In the genomic region with DNA sequence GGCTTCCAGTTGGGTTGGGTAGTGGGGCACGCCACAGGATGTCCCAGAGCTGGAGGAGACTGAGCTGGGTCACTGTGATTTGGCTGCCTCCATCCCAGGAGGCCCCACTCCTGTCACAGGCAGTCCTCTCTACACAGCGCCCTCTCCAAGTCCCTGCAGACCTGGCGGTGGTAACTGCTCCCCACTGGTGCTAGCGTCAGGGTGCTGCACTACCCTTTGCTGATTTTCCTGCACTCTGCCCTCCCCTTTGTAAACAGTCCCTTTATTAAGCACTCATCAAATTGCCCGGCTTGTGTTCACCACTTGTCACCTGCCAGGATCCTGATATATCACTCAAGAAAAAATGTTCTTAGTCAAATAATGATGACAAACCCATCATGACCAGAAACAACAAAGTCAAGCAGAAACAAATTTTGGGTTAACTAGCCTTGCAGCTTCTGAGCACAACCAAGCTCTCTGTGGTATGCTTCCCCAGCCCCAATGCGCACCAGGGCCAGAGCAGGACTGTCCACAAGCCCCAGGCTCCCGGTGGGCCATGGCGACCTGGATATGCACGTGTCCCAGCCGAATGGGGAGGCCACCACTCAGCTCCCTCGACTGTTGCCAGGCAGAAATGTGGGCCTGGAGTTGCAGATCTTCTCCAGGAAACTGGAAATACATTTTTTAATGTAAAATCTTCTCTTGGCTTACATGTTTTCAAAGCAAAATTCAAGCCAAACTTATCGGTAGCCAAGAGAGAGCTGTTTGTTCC, we compare ENCODE assay signal across 21 cellular contexts. TPM values are rescaled to one million over a fixed set of nuclear protein-coding genes. Genes with fewer than 3 reads are reported as not detected.
"Had no signal": no experiment of that assay in that cellular context is flagged by ENCODE, and none has a peak within 500 bp of the region (broad histone marks: within the 10 kb centered on the region; RNA-seq: fewer than 3 reads in every experiment).

No MANE protein-coding gene starts in this region.

- H3K27me3 ChIP-seq: ascending aorta, body of pancreas had no signal

- H3K9me3 ChIP-seq: ascending aorta, body of pancreas had no signal

- ATAC-seq: activated CD4-positive, CD25-positive, alpha-beta regulatory T cell treated with anti-CD3 and anti-CD28 coated beads, Interleukin-2, amount 50 U/mL, for 24 hours; activated CD8-positive, alpha-beta T cell treated with anti-CD3 and anti-CD28 coated beads for 36 hours; activated T-cell treated with anti-CD3 and anti-CD28 coated beads, Interleukin-2, amount 50 U/mL, for 72 hours; body of pancreas; PC-3 had no signal

- DNase-seq: activated CD4-positive, alpha-beta T cell treated with anti-CD3 and anti-CD28 coated beads for 4 hours; activated CD8-positive, alpha-beta memory T cell treated with anti-CD3 and anti-CD28 coated beads, Interleukin-2, amount 50 U/mL, for 4 hours; activated CD8-positive, alpha-beta T cell treated with anti-CD3 and anti-CD28 coated beads for 36 hours; activated naive CD4-positive, alpha-beta T cell; activated T-cell treated with anti-CD3 and anti-CD28 coated beads, Interleukin-2, amount 50 U/mL, for 72 hours; body of pancreas; central memory CD4-positive, alpha-beta T cell; Kasumi-1; KBM-7; NCI-H1417 treated with DMSO at 0.1 percent for 48 hours; NCI-H1694; NCI-H2029; NCI-H345; NCI-H510A; NCI-H774; PC-3; SHP77 had no signal

- H3K4me3 ChIP-seq: ascending aorta, body of pancreas had no signal

- H3K4me1 ChIP-seq: ascending aorta, body of pancreas had no signal

- H3K36me3 ChIP-seq: ascending aorta had no signal

- H3K27ac ChIP-seq: ascending aorta, body of pancreas had no signal

RNA-seq across cellular contexts. Expression of gene MEGF11, which starts 24.6 kb away (rescaled TPM):
- total RNA-seq: activated CD8-positive, alpha-beta T cell treated with anti-CD3 and anti-CD28 coated beads for 36 hours; activated T-cell treated with anti-CD3 and anti-CD28 coated beads, Interleukin-2, amount 50 U/mL, for 72 hours; activated T-helper 2 cell treated with anti-CD3 and anti-CD28 coated beads, Interferon-gamma antibody, Interleukin-2, Interleukin-4, amounts not matched to agents 10 μg/mL and 5 μg/mL and 100 μg/mL, durations not matched to agents 14 hours and 24 hours and 36 hours; ascending aorta; body of pancreas; bronchial epithelial cell; PC-3 had no signal
